ENCODE assay signal across 11 cellular contexts in genomic region chr17:42586514-42587230, GRCh38. TPM values are rescaled to one million over a fixed set of nuclear protein-coding genes. Genes with fewer than 3 reads are reported as not detected.
A peak's percentile ranks its signal among the peaks of the same experiment; 100 is the strongest.
DNase-seq lines count a peak whose midpoint lies in the region; ATAC-seq, FAIRE-seq and TF ChIP-seq lines count a peak whose summit lies in the region.
"Had no signal": no experiment of that assay in that cellular context is flagged by ENCODE, and none has a peak within 500 bp of the region (broad histone marks: within the 10 kb centered on the region; RNA-seq: fewer than 3 reads in every experiment).

No MANE protein-coding gene starts in this region.

- no peak for ATAC-seq in heart right ventricle

- 78 to 79% methylated on average over 7 of the region's 7 CpGs for WGBS in heart right ventricle, 2 donors

- no peaks in the 10 kb centered on the region for H3K9me3 ChIP-seq in left ventricle myocardium inferior (replicated peaks)
- no peaks in the 10 kb centered on the region for H3K9me3 ChIP-seq in heart right ventricle
- no peaks in the 10 kb centered on the region for H3K9me3 ChIP-seq in OCI-LY7 (ENCODE audit: low read length)
- no peaks in the 10 kb centered on the region for H3K9me3 ChIP-seq in keratinocyte (ENCODE audit: control insufficient read depth, low read depth, low read length)
- H3K9me3 ChIP-seq: tibial nerve had no signal

- H3K4me3 ChIP-seq in left ventricle myocardium inferior (no peak overlapping the region), heart right ventricle (no peak overlapping the region), OCI-LY7 (ENCODE audit: low read depth, low read length, poor library complexity, severe bottlenecking) (peak overlapping the region; percentile 21), keratinocyte (ENCODE audit: control insufficient read depth in 2 of 3, extremely low read depth in 1 of 3, insufficient read depth in 2 of 3, low read depth in 1 of 3, low read length in 3 of 3) (peak overlapping the region in 2 of 3 experiments; percentile 39 to 50)
- H3K4me3 ChIP-seq: tibial nerve had no signal

- H3K4me2 ChIP-seq in OCI-LY7 (ENCODE audit: low read length) (peak overlapping the region; percentile 59), keratinocyte (ENCODE audit: control insufficient read depth, extremely low read depth, insufficient read depth, low read depth, low read length) (peak overlapping the region; percentile 88)

- TF ChIP-seq CTCF in left ventricle myocardium inferior (IDR thresholded peaks at IDR 0.05; ENCODE audit: borderline replicate concordance) (no peak), heart right ventricle (IDR thresholded peaks at IDR 0.05) (no peak), OCI-LY7 (conservative IDR thresholded peaks at IDR 0.05; ENCODE audit: low read length) (no peak), keratinocyte (optimal IDR thresholded peaks at IDR 0.05 in 1 of 3, IDR thresholded peaks at IDR 0.05 in 1 of 3, conservative IDR thresholded peaks at IDR 0.05 in 1 of 3; ENCODE audit: extremely low read depth in 1 of 3, insufficient read depth in 2 of 3, low read length in 3 of 3) (no peak)

- H3K27ac ChIP-seq in left ventricle myocardium inferior (replicated peaks): peak overlapping the region; percentile 42
- peak overlapping the region in 4 of 10 donors; percentile 11 to 44 (median 29) for H3K27ac ChIP-seq in heart right ventricle
- H3K27ac ChIP-seq in OCI-LY7 (ENCODE audit: low read depth, low read length, poor library complexity, severe bottlenecking): peak overlapping the region; percentile 89
- H3K27ac ChIP-seq in keratinocyte (ENCODE audit: control insufficient read depth, insufficient read depth, low read length): peak overlapping the region; percentile 86
- H3K27ac ChIP-seq: tibial nerve had no signal

- peak overlapping the region; percentile 48 for H3K9ac ChIP-seq in keratinocyte (ENCODE audit: control insufficient read depth, extremely low read depth, insufficient read depth, low read length)

- H3K36me3 ChIP-seq in left ventricle myocardium inferior (peaks cover 96% of the 10 kb centered on the region), heart right ventricle (peaks cover 0 to 100% (median 77%) of the 10 kb centered on the region in 9 donors), OCI-LY7 (ENCODE audit: insufficient read depth, low read length) (peaks cover 91% of the 10 kb centered on the region), keratinocyte (ENCODE audit: control insufficient read depth in 2 of 2, extremely low read depth in 1 of 2, insufficient read depth in 2 of 2, low read length in 2 of 2) (peaks cover 32 to 43% of the 10 kb centered on the region in 2 experiments)

- CTCF ChIA-PET in OCI-LY7 (lab: Charles Lee; ENCODE audit: unreplicated experiment): interaction anchor here (1.1 to 1.9 kb wide), 3 partner anchors 8 to 19 kb away, joined by 3 to 5 read pairs (median 5); no protein-coding TSS in a partner anchor

- FAIRE-seq in keratinocyte (lab: Jason Lieb, UNC): peak; percentile 97

- POLR2A ChIA-PET in OCI-LY7 (lab: Charles Lee): interaction anchor here (0.7 to 5.0 kb wide), 5 partner anchors 8 to 90 kb away, joined by 3 to 44 read pairs (median 3); partner anchors contain the start of gene PSMC3IP

- peaks cover 4% of the 10 kb centered on the region for H3K9me1 ChIP-seq in keratinocyte (ENCODE audit: control insufficient read depth, extremely low read depth, insufficient read depth, low read length)

- no TSS peak for BruUV-seq in OCI-LY7 (replicated peaks; lab: Mats Ljungman, UMichigan)

- H4K20me1 ChIP-seq in OCI-LY7 (ENCODE audit: insufficient read depth, low read length): no peaks in the 10 kb centered on the region; the same call in 1 of the 2 replicates
- no peaks in the 10 kb centered on the region for H4K20me1 ChIP-seq in keratinocyte (ENCODE audit: control insufficient read depth, extremely low read depth, insufficient read depth, low read length)

- H3K79me2 ChIP-seq in OCI-LY7 (ENCODE audit: insufficient read depth, low read depth, low read length) (no peaks in the 10 kb centered on the region), keratinocyte (ENCODE audit: control insufficient read depth, insufficient read depth, low read length) (no peaks in the 10 kb centered on the region)

- no peaks in the 10 kb centered on the region for H3K9me2 ChIP-seq in OCI-LY7 (ENCODE audit: insufficient read depth, low read length)

- H2AFZ ChIP-seq in OCI-LY7 (ENCODE audit: low read length) (peak overlapping the region; percentile 18; the same call in 1 of the 2 replicates), keratinocyte (ENCODE audit: control insufficient read depth, low read length) (peak overlapping the region; percentile 21)

- no peaks in the 10 kb centered on the region for H3K27me3 ChIP-seq in left ventricle myocardium inferior (ENCODE audit: low read depth)
- H3K27me3 ChIP-seq in heart right ventricle: no peaks in the 10 kb centered on the region
- H3K27me3 ChIP-seq in keratinocyte (ENCODE audit: control insufficient read depth, extremely low read depth, insufficient read depth, low read length): no peaks in the 10 kb centered on the region
- H3K27me3 ChIP-seq: tibial nerve had no signal

- DNase-seq in left ventricle myocardium inferior (no peak), heart right ventricle (no peak), OCI-LY7 (ENCODE audit: low spot score) (peak; percentile 67), keratinocyte (ENCODE audit: low read depth, low spot score) (no peak), AG08395 (ENCODE audit: low spot score) (no peak), NCI-H1694 (lab: John Stamatoyannopoulos, UW) (no peak), NCI-H226 (no peak)
- DNase-seq in activated CD8-positive, alpha-beta memory T cell treated with anti-CD3 and anti-CD28 coated beads, Interleukin-2, amount 50 U/mL, for 48 hours: no peak
- DNase-seq: H7, Kasumi-1 had no signal

- H3K4me1 ChIP-seq in left ventricle myocardium inferior: peaks cover 39% of the 10 kb centered on the region
- H3K4me1 ChIP-seq in heart right ventricle: peaks cover 0 to 34% (median 17%) of the 10 kb centered on the region in 9 donors
- peaks cover 39% of the 10 kb centered on the region for H3K4me1 ChIP-seq in OCI-LY7 (ENCODE audit: insufficient read depth, low read length, poor library complexity, severe bottlenecking)
- H3K4me1 ChIP-seq in keratinocyte (ENCODE audit: control insufficient read depth, extremely low read depth, insufficient read depth, low read length): peaks cover 34% of the 10 kb centered on the region

- intact Hi-C loops in left ventricle myocardium inferior (cut with micrococcal nuclease): no loop called here
- intact Hi-C loops in heart right ventricle (cut with DNase I): loop anchor here in 1 of 10 donors (10.0 kb wide), 1 partner anchor 98 kb away; the partner anchor contains the start of genes CCR10 and CNTNAP1
- intact Hi-C loops in OCI-LY7 (cut with micrococcal nuclease; ENCODE audit: unreplicated experiment): no loop called here

- dilution Hi-C loops in keratinocyte (cut with MboI; ENCODE audit: extremely low pct_ligation_motif_present, low sequenced_read_pairs): no loop called here

RNA-seq across cellular contexts. Expression of gene PSMC3IP, which starts 9.1 kb away (rescaled TPM):
- total RNA-seq in left ventricle myocardium inferior: 2.5 TPM
- 1 to 10 TPM; 1.1 to 3.1 (median 1.6) TPM for total RNA-seq in heart right ventricle
- polyA plus RNA-seq in heart right ventricle: 1 to 10 TPM; 2.9 TPM
- 27.3 and 40.5 TPM in 2 replicates for total RNA-seq in OCI-LY7 (2014; rRNA removed; shearing (Covaris generic))
- total RNA-seq in OCI-LY7 (2022): 33.3 and 36.4 TPM in 2 replicates
- polyA plus RNA-seq in keratinocyte: 2.4 to 7.8 TPM (median 7.7 TPM) in 3 replicates
- polyA plus RNA-seq in keratinocyte (2011; ENCODE audit: low read depth): 4.7 TPM
- polyA plus RNA-seq in keratinocyte (2011; cell fraction: cytosol; rRNA removed): 1.8 and 2.1 TPM in 2 replicates
- polyA plus RNA-seq in keratinocyte (2011; cell fraction: nucleus; rRNA removed): 6.1 and 7.5 TPM in 2 replicates
- polyA plus RNA-seq in keratinocyte (2012; ENCODE audit: low replicate concordance): 2.0 and 6.5 TPM in 2 replicates
- 0.33 to 3.3 TPM (median 1.7 TPM) in 3 replicates for polyA minus RNA-seq in keratinocyte
- polyA minus RNA-seq in keratinocyte (2011; cell fraction: cytosol; rRNA and poly(A)+ RNA removed): not detected
- polyA minus RNA-seq in keratinocyte (2011; cell fraction: nucleus; rRNA and poly(A)+ RNA removed): 0.95 and 2.3 TPM in 2 replicates

RNA-seq across cellular contexts. Expression of gene MLX, which starts 19.8 kb away (rescaled TPM):
- total RNA-seq in left ventricle myocardium inferior (79.7 TPM), heart right ventricle (10 to 100 TPM; 45.7 to 87.2 (median 56.4) TPM), OCI-LY7 (2022) (51.2 and 53.5 TPM in 2 replicates)
- polyA plus RNA-seq in heart right ventricle (10 to 100 TPM; 55.8 to 61.2 TPM), keratinocyte (39.2 to 45.1 TPM (median 39.5 TPM) in 3 replicates)
- total RNA-seq in OCI-LY7 (2014; rRNA removed; shearing (Covaris generic)): 31.6 and 33.6 TPM in 2 replicates
- polyA plus RNA-seq in keratinocyte (2011; ENCODE audit: low read depth): 28.8 TPM
- 28.3 and 30.3 TPM in 2 replicates for polyA plus RNA-seq in keratinocyte (2011; cell fraction: cytosol; rRNA removed)
- polyA plus RNA-seq in keratinocyte (2011; cell fraction: nucleus; rRNA removed): 41.1 and 44.6 TPM in 2 replicates
- polyA plus RNA-seq in keratinocyte (2012; ENCODE audit: low replicate concordance): 36.7 and 38.2 TPM in 2 replicates
- polyA minus RNA-seq in keratinocyte: 34.2 to 40.4 TPM (median 35.1 TPM) in 3 replicates
- polyA minus RNA-seq in keratinocyte (2011; cell fraction: cytosol; rRNA and poly(A)+ RNA removed): 11.9 TPM
- polyA minus RNA-seq in keratinocyte (2011; cell fraction: nucleus; rRNA and poly(A)+ RNA removed): 8.1 and 11.6 TPM in 2 replicates

RNA-seq across cellular contexts. Expression of gene RETREG3, which starts 22.5 kb away (rescaled TPM):
- 17.6 TPM for total RNA-seq in left ventricle myocardium inferior
- total RNA-seq in heart right ventricle: 10 to 100 TPM; 18.5 to 29.9 (median 25.2) TPM
- polyA plus RNA-seq in heart right ventricle: 10 to 100 TPM in 1 of 2 donors, 1 to 10 TPM in 1; 9.8 to 16.1 TPM
- 33.5 and 34.1 TPM in 2 replicates for total RNA-seq in OCI-LY7 (2014; rRNA removed; shearing (Covaris generic))
- total RNA-seq in OCI-LY7 (2022): 50.5 and 54.5 TPM in 2 replicates
- polyA plus RNA-seq in keratinocyte: 25.2 to 49.5 TPM (median 32.5 TPM) in 3 replicates
- 6.4 TPM for polyA plus RNA-seq in keratinocyte (2011; ENCODE audit: low read depth)
- 18.9 and 23.3 TPM in 2 replicates for polyA plus RNA-seq in keratinocyte (2011; cell fraction: cytosol; rRNA removed)
- polyA plus RNA-seq in keratinocyte (2011; cell fraction: nucleus; rRNA removed): 50.4 and 56.8 TPM in 2 replicates
- polyA plus RNA-seq in keratinocyte (2012; ENCODE audit: low replicate concordance): 29.5 and 30.2 TPM in 2 replicates
- 136 to 160 TPM (median 139 TPM) in 3 replicates for polyA minus RNA-seq in keratinocyte
- 41.8 TPM for polyA minus RNA-seq in keratinocyte (2011; cell fraction: cytosol; rRNA and poly(A)+ RNA removed)
- polyA minus RNA-seq in keratinocyte (2011; cell fraction: nucleus; rRNA and poly(A)+ RNA removed): 67.4 and 90.9 TPM in 2 replicates

RNA-seq across cellular contexts. Expression of gene TUBG1, which starts 22.8 kb away (rescaled TPM):
- total RNA-seq in left ventricle myocardium inferior (48.0 TPM), heart right ventricle (10 to 100 TPM; 28.2 to 59.8 (median 43.7) TPM), OCI-LY7 (2022) (112 and 114 TPM in 2 replicates)
- polyA plus RNA-seq in heart right ventricle (100 to 1,000 TPM in 1 of 2 donors, 10 to 100 TPM in 1; 33.9 to 107 TPM), keratinocyte (35.1 to 141 TPM (median 54.8 TPM) in 3 replicates)
- total RNA-seq in OCI-LY7 (2014; rRNA removed; shearing (Covaris generic)): 93.7 and 113 TPM in 2 replicates
- polyA plus RNA-seq in keratinocyte (2011; ENCODE audit: low read depth): 84.2 TPM
- polyA plus RNA-seq in keratinocyte (2011; cell fraction: cytosol; rRNA removed): 79.1 and 107 TPM in 2 replicates
- 67.6 and 72.9 TPM in 2 replicates for polyA plus RNA-seq in keratinocyte (2011; cell fraction: nucleus; rRNA removed)
- 72.9 and 123 TPM in 2 replicates for polyA plus RNA-seq in keratinocyte (2012; ENCODE audit: low replicate concordance)
- polyA minus RNA-seq in keratinocyte: 78.6 to 249 TPM (median 96.2 TPM) in 3 replicates
- 81.0 TPM for polyA minus RNA-seq in keratinocyte (2011; cell fraction: cytosol; rRNA and poly(A)+ RNA removed)
- polyA minus RNA-seq in keratinocyte (2011; cell fraction: nucleus; rRNA and poly(A)+ RNA removed): 24.6 and 31.1 TPM in 2 replicates

RNA-seq across cellular contexts. Expression of gene COASY, which starts 24.7 kb away (rescaled TPM):
- total RNA-seq in left ventricle myocardium inferior (48.8 TPM), heart right ventricle (10 to 100 TPM; 29.7 to 56.9 (median 32.9) TPM), OCI-LY7 (2022) (123 and 125 TPM in 2 replicates)
- polyA plus RNA-seq in heart right ventricle (10 to 100 TPM; 46.8 to 50.8 TPM), keratinocyte (25.9 to 49.8 TPM (median 26.2 TPM) in 3 replicates)
- total RNA-seq in OCI-LY7 (2014; rRNA removed; shearing (Covaris generic)): 32.6 and 42.9 TPM in 2 replicates
- 23.3 TPM for polyA plus RNA-seq in keratinocyte (2011; ENCODE audit: low read depth)
- 25.9 and 41.0 TPM in 2 replicates for polyA plus RNA-seq in keratinocyte (2011; cell fraction: cytosol; rRNA removed)
- 58.5 and 74.0 TPM in 2 replicates for polyA plus RNA-seq in keratinocyte (2011; cell fraction: nucleus; rRNA removed)
- 73.0 and 73.2 TPM in 2 replicates for polyA plus RNA-seq in keratinocyte (2012; ENCODE audit: low replicate concordance)
- polyA minus RNA-seq in keratinocyte: 15.1 to 128 TPM (median 29.9 TPM) in 3 replicates
- polyA minus RNA-seq in keratinocyte (2011; cell fraction: cytosol; rRNA and poly(A)+ RNA removed): 46.0 TPM
- 17.7 and 25.6 TPM in 2 replicates for polyA minus RNA-seq in keratinocyte (2011; cell fraction: nucleus; rRNA and poly(A)+ RNA removed)

Comparison
In these comparisons a context has a peak if more than half of its experiments do, and no peak if none do; other contexts are left out.
1. H3K4me3 ChIP-seq: peak in OCI-LY7 (single experiment) and keratinocyte (2 of 3); none in left ventricle myocardium inferior (single experiment) and heart right ventricle (0 of 10).